Comparison of ENCODE assay signal across 10 cellular contexts in the genomic region with DNA sequence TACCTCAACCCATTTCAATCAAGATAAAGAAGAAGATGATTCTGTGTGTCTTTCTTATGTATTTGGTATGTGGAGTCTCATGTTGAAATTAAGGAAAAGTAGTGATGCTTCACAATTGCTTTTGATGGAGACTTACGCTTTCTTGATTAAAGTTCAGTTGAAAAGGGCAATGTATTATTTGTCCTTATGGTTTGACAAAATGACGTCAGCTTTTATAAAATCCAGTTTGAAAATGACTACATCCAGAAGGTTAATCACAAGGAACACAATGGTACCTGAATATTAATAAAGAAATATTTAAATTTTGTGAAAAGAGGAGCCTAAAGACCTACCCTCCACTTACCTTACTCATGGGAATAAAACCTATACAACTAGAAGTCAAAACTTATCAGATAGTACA. TPM values are rescaled to one million over a fixed set of nuclear protein-coding genes. Genes with fewer than 3 reads are reported as not detected.
"Had no signal": no experiment of that assay in that cellular context is flagged by ENCODE, and none has a peak within 500 bp of the region (broad histone marks: within the 10 kb centered on the region; RNA-seq: fewer than 3 reads in every experiment).

No MANE protein-coding gene starts in this region.

- H3K27me3 Mint-ChIP-seq: IgD-negative memory B cell had no signal

- H3K4me3 ChIP-seq: K562 had no signal

- H3K4me2 ChIP-seq: KMS-11 had no signal

- H3K4me1 Mint-ChIP-seq: IgD-negative memory B cell had no signal

- H3K36me3 Mint-ChIP-seq: IgD-negative memory B cell had no signal

- FAIRE-seq: HTR-8/SVneo, K562 had no signal

- H3K4me3 Mint-ChIP-seq: IgD-negative memory B cell had no signal

- H3K27ac ChIP-seq: HL-60, KMS-11 had no signal

- ATAC-seq: K562 had no signal

- DNase-seq: IMR-90, KBM-7, KG1 had no signal

- H3K27ac Mint-ChIP-seq: IgD-negative memory B cell had no signal

- H3K9ac ChIP-seq: KMS-11 had no signal

RNA-seq across cellular contexts. Expression of gene KRTAP26-1, which starts 4.4 kb away (rescaled TPM):
- total RNA-seq: HT-29, HT1080, IMR-90, K562 had no signal
- polyA plus RNA-seq: IgD-negative memory B cell, IMR-90, K562 had no signal

RNA-seq across cellular contexts. Expression of gene KRTAP27-1, which starts 21.8 kb away (rescaled TPM):
- total RNA-seq: HT-29, HT1080, IMR-90, K562 had no signal
- polyA plus RNA-seq: IgD-negative memory B cell, IMR-90, K562 had no signal

RNA-seq across cellular contexts. Expression of gene KRTAP25-1, which starts 26.4 kb away (rescaled TPM):
- total RNA-seq: HT-29, HT1080, IMR-90, K562 had no signal
- polyA plus RNA-seq: IgD-negative memory B cell, IMR-90, K562 had no signal

RNA-seq across cellular contexts. Expression of gene KRTAP23-1, which starts 32.7 kb away (rescaled TPM):
- total RNA-seq: HT-29, HT1080, IMR-90, K562 had no signal
- polyA plus RNA-seq: IgD-negative memory B cell, IMR-90, K562 had no signal

RNA-seq across cellular contexts. Expression of gene KRTAP24-1, which starts 33.0 kb away (rescaled TPM):
- total RNA-seq: HT-29, HT1080, IMR-90, K562 had no signal
- polyA plus RNA-seq: IgD-negative memory B cell, IMR-90, K562 had no signal
